In the genomic region with DNA sequence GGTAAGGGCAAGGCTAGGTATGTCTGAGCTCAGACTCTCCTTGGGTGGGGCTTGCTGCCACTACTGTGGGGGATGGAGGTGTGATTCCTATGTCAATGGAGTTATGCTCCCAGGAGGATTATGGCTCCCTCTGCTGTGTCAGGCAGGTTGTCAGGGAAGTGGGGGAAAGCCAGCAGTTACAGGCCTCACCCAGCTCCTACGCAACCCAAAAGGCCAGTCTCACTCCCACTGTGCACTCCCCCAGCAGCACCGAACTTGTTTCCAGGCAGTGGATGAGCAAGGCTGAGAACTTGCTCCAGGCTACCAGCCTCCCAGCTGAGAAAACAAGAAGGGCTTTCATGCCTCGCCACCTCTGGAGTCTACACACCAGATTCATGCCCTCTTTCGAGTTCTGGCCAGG, we compare ENCODE assay signal across 1 cellular context.
TF ChIP-seq lines count a peak whose summit lies in the region.

No MANE protein-coding gene starts in this region.

TF ChIP-seq in HCT116, 20 proteins besides CTCF, POLR2A, EP300 and RAD21 (continued from another document):
- TF ChIP-seq EZH2 (IDR thresholded peaks at IDR 0.05) (no peak), SIN3A (IDR thresholded peaks at IDR 0.05; ENCODE audit: low read depth) (no peak), SRF (IDR thresholded peaks at IDR 0.05; ENCODE audit: low read depth) (no peak), CEBPB (IDR thresholded peaks at IDR 0.05; ENCODE audit: low read depth) (no peak), SP1 (IDR thresholded peaks at IDR 0.05; ENCODE audit: low read depth) (no peak), ZFX (IDR thresholded peaks at IDR 0.05) (no peak)
- TF ChIP-seq, protein P1, sequence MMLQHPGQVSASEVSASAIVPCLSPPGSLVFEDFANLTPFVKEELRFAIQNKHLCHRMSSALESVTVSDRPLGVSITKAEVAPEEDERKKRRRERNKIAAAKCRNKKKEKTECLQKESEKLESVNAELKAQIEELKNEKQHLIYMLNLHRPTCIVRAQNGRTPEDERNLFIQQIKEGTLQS (IDR thresholded peaks at IDR 0.05), result no peak
